In the genomic region with DNA sequence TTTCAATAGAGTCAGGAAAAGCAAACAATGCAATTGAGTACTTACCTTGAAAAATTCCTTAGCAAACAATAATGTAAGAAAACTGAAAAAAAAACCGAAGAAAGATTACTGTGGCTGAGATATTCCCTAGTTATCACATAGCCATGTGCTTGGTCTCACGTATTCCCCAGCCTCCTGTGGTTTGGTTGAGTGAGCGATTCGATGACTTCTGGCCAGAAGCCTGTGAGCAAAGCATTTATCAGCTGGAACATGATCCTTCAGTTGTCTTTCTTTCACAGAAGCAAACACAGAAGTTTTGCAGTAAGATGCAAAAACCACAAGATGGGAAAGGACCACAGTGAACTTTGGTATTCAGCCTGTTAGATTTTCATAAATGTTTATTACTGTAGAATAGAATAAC, we compare ENCODE assay signal across 18 cellular contexts.
A peak's percentile ranks its signal among the peaks of the same experiment; 100 is the strongest.
DNase-seq lines count a peak whose midpoint lies in the region; ATAC-seq, FAIRE-seq and TF ChIP-seq lines count a peak whose summit lies in the region.
"Had no signal": no experiment of that assay in that cellular context is flagged by ENCODE, and none has a peak within 500 bp of the region (broad histone marks: within the 10 kb centered on the region; RNA-seq: fewer than 3 reads in every experiment).

No MANE protein-coding gene starts in this region.

- H3K27me3 ChIP-seq in MG63 = no peaks in the 10 kb centered on the region
- H3K27me3 ChIP-seq in mesenchymal stem cell (ENCODE audit: control insufficient read depth in 1 of 2, insufficient read depth in 1 of 2, low read length in 2 of 2) = no peaks in the 10 kb centered on the region
- H3K27me3 ChIP-seq in vagina = no peaks in the 10 kb centered on the region
- no peaks in the 10 kb centered on the region for H3K27me3 ChIP-seq in transverse colon

- DNase-seq in DMS 273 treated with DMSO at 0.1 percent for 48 hours (lab: John Stamatoyannopoulos, UW) (peak; percentile 39), MG63 (peak; percentile 6), astrocyte of the cerebellum (ENCODE audit: low read depth) (peak; percentile 24), mesenchymal stem cell (peak; percentile 22), vagina (ENCODE audit: extremely low spot score in 2 of 2) (no peak), transverse colon (no peak), GM12892 (ENCODE audit: insufficient read length) (no peak)
- DNase-seq: activated CD8-positive, alpha-beta memory T cell treated with anti-CD3 and anti-CD28 coated beads for 24 hours; amygdala; Caco-2; NCI-H1417 treated with DMSO at 0.1 percent for 48 hours; posterior cingulate gyrus; stimulated activated CD4-positive, alpha-beta T cell treated with anti-CD3 and anti-CD28 coated beads, Interleukin-12 subunit alpha, Interleukin-12 subunit beta, amount 100 ng/mL, for 4 hours; stimulated activated naive CD4-positive, alpha-beta T cell treated with Interleukin-2 at 50 U/mL for 16 hours; SW 1271 had no signal

- TF ChIP-seq POLR2A in vagina (IDR thresholded peaks at IDR 0.05) = no peak
- TF ChIP-seq POLR2A in transverse colon (IDR thresholded peaks at IDR 0.05) = no peak
- TF ChIP-seq POLR2A in GM12892 (IDR thresholded peaks at IDR 0.05; ENCODE audit: low read depth, low read length) = no peak

- H4K91ac ChIP-seq in mesenchymal stem cell (ENCODE audit: low read length) = no peak overlapping the region

- H3K18ac ChIP-seq in mesenchymal stem cell (ENCODE audit: low read depth in 1 of 2, low read length in 2 of 2) = no peak overlapping the region

- TF ChIP-seq CTCF in astrocyte of the cerebellum (IDR thresholded peaks at IDR 0.05; ENCODE audit: low read depth, low read length, missing control alignments) (no peak), vagina (IDR thresholded peaks at IDR 0.05) (no peak), transverse colon (IDR thresholded peaks at IDR 0.05) (no peak)

- H2BK120ac ChIP-seq in mesenchymal stem cell (ENCODE audit: low read depth, low read length) = no peak overlapping the region

- FAIRE-seq in GM12892 (lab: Jason Lieb, UNC) = no peak

- H3K14ac ChIP-seq in mesenchymal stem cell (ENCODE audit: low read length in 2 of 2) = no peak overlapping the region

- no peak for TF ChIP-seq EP300 in transverse colon (IDR thresholded peaks at IDR 0.05; ENCODE audit: low read depth)

- no peak overlapping the region for H3K23ac ChIP-seq in mesenchymal stem cell (ENCODE audit: low read length in 2 of 2)

- no peak overlapping the region for H4K8ac ChIP-seq in mesenchymal stem cell (ENCODE audit: low read length)

- no peak overlapping the region for H3K4ac ChIP-seq in mesenchymal stem cell (ENCODE audit: low read depth in 1 of 2, low read length in 2 of 2)

- H2AK5ac ChIP-seq in mesenchymal stem cell (ENCODE audit: low read length, severe bottlenecking) = no peak overlapping the region

- no peak overlapping the region for H2BK15ac ChIP-seq in mesenchymal stem cell (ENCODE audit: low read depth, poor library complexity, severe bottlenecking)

- H3K79me1 ChIP-seq in mesenchymal stem cell (replicated peaks; ENCODE audit: low read length, poor library complexity, severe bottlenecking) = no peaks in the 10 kb centered on the region

- intact Hi-C loops in vagina (cut with DNase I) (no loop called here), transverse colon (cut with DNase I; ENCODE audit: low total_unique reads) (no loop called here)

- no peak overlapping the region for H3K9ac ChIP-seq in mesenchymal stem cell (ENCODE audit: low read length)

- H3K9me3 ChIP-seq in MG63 = no peaks in the 10 kb centered on the region
- H3K9me3 ChIP-seq in mesenchymal stem cell (ENCODE audit: control insufficient read depth, low read length) = peaks cover 6% of the 10 kb centered on the region
- no peaks in the 10 kb centered on the region for H3K9me3 ChIP-seq in vagina
- no peaks in the 10 kb centered on the region for H3K9me3 ChIP-seq in transverse colon
- H3K9me3 ChIP-seq: Caco-2 had no signal

- H3K27ac ChIP-seq in mesenchymal stem cell (ENCODE audit: low read length, poor library complexity, severe bottlenecking) (no peak overlapping the region), vagina (no peak overlapping the region), transverse colon (no peak overlapping the region)
- H3K27ac ChIP-seq: HL-60 had no signal

- no peak overlapping the region for H3K4me2 ChIP-seq in mesenchymal stem cell (ENCODE audit: low read length, poor library complexity, severe bottlenecking)

- no peak for ATAC-seq in HG03097 (IDR thresholded peaks at IDR 0.05; ENCODE audit: low FRiP score, unreplicated experiment)
- ATAC-seq: left lobe of liver had no signal

- H2BK12ac ChIP-seq in mesenchymal stem cell (ENCODE audit: low read length in 2 of 2) = no peak overlapping the region

- no peak overlapping the region for H2BK5ac ChIP-seq in mesenchymal stem cell (ENCODE audit: low read depth, low read length, poor library complexity, severe bottlenecking)

- H2AFZ ChIP-seq in mesenchymal stem cell (ENCODE audit: low read depth, low read length) = no peak overlapping the region

- H3K4me3 ChIP-seq in MG63 (no peak overlapping the region), astrocyte of the cerebellum (ENCODE audit: low read depth, low read length) (no peak overlapping the region), mesenchymal stem cell (ENCODE audit: insufficient read depth in 1 of 2, low read depth in 1 of 2, low read length in 2 of 2) (no peak overlapping the region), vagina (no peak overlapping the region), transverse colon (no peak overlapping the region)

- H3K4me1 ChIP-seq in mesenchymal stem cell (ENCODE audit: control insufficient read depth, insufficient read depth, low read depth, low read length) (no peaks in the 10 kb centered on the region), vagina (no peaks in the 10 kb centered on the region), transverse colon (no peaks in the 10 kb centered on the region)
- H3K4me1 ChIP-seq: Caco-2 had no signal

- in situ Hi-C loops in astrocyte of the cerebellum (cut with HindIII; ENCODE audit: low sequenced_read_pairs) = no loop called here
- in situ Hi-C loops in transverse colon (cut with MboI; ENCODE audit: low pct_ligation_motif_present in 1 of 4, low pct_unique_long_range_greater_than_20kb in 1 of 4, low sequenced_read_pairs in 3 of 4) = no loop called here

- no peaks in the 10 kb centered on the region for H3K36me3 ChIP-seq in MG63
- H3K36me3 ChIP-seq in mesenchymal stem cell (ENCODE audit: control insufficient read depth in 1 of 2, insufficient read depth in 2 of 2, low read depth in 1 of 2, low read length in 2 of 2) = no peaks in the 10 kb centered on the region
- H3K36me3 ChIP-seq in vagina = no peaks in the 10 kb centered on the region
- H3K36me3 ChIP-seq in transverse colon = no peaks in the 10 kb centered on the region

- 52% methylated on average over 4 of the region's 4 CpGs for WGBS in mesenchymal stem cell
- WGBS in transverse colon (ENCODE audit: low coverage in 1 of 2), 2 donors = 69 to 77% methylated on average over 4 of the region's 4 CpGs

Comparison
In these comparisons a context has a peak if more than half of its experiments do, and no peak if none do; other contexts are left out.
1. DNase-seq: peak in DMS 273 treated with DMSO at 0.1 percent for 48 hours (single experiment), MG63 (single experiment), astrocyte of the cerebellum (single experiment) and mesenchymal stem cell (single experiment); none in vagina (0 of 2), transverse colon (single experiment) and GM12892 (single experiment).